ENCODE assay signal across 10 cellular contexts in genomic region chr16:47732806-47733150, GRCh38.
A peak's percentile ranks its signal among the peaks of the same experiment; 100 is the strongest.
DNase-seq lines count a peak whose midpoint lies in the region; ATAC-seq and FAIRE-seq lines count a peak whose summit lies in the region.
"Had no signal": no experiment of that assay in that cellular context is flagged by ENCODE, and none has a peak within 500 bp of the region (broad histone marks: within the 10 kb centered on the region; RNA-seq: fewer than 3 reads in every experiment).

No MANE protein-coding gene starts in this region.

- CTCF ChIA-PET in activated CD4-positive, alpha-beta T cell treated with anti-CD3 and anti-CD28 coated beads, Interleukin-2, amount 10 ng/mL, durations not matched to agents 7 days and 5 days (lab: Charles Lee): interaction anchor here (1.8 kb wide), 1 partner anchor 13 kb away, joined by 4 read pairs; no protein-coding TSS in a partner anchor

- ATAC-seq in stimulated activated naive B cell treated with anti-CD40 and anti-IgM and Interleukin-4, amounts not matched to agents 10 μg/mL and 1 μg/mL and 100 μg/mL, for 72 hours (replicated peaks): no peak
- no peak for ATAC-seq in GM18870 (IDR thresholded peaks at IDR 0.05; ENCODE audit: unreplicated experiment)

- no peaks in the 10 kb centered on the region for H3K9me3 Mint-ChIP-seq in activated CD4-positive, alpha-beta T cell treated with anti-CD3 and anti-CD28 coated beads, Interleukin-2, amount 10 ng/mL, durations not matched to agents 7 days and 5 days
- H3K9me3 Mint-ChIP-seq in stimulated activated naive B cell treated with anti-CD40 and anti-IgM and Interleukin-4, amounts not matched to agents 10 μg/mL and 1 μg/mL and 100 μg/mL, for 72 hours: no peaks in the 10 kb centered on the region

- POLR2A ChIA-PET in activated CD4-positive, alpha-beta T cell treated with anti-CD3 and anti-CD28 coated beads, Interleukin-2, amount 10 ng/mL, durations not matched to agents 7 days and 5 days (lab: Charles Lee): no interaction called here

- DNase-seq in activated CD4-positive, alpha-beta T cell treated with anti-CD3 and anti-CD28 coated beads for 48 hours: peak; percentile 55
- DNase-seq in activated CD4-positive, alpha-beta T cell treated with anti-CD3 and anti-CD28 coated beads, Interleukin-2, amount 10 ng/mL, durations not matched to agents 7 days and 5 days: no peak
- DNase-seq in RCC 7860 (ENCODE audit: low spot score): peak; percentile 58
- peak; percentile 21 for DNase-seq in dermis blood vessel endothelial cell
- DNase-seq in skeletal muscle cell (ENCODE audit: low read depth): peak; percentile 89
- no peak for DNase-seq in NCI-H146 (lab: John Stamatoyannopoulos, UW)
- no peak for DNase-seq in stimulated activated naive B cell treated with anti-CD40 and anti-IgM and Interleukin-4, amounts not matched to agents 10 μg/mL and 1 μg/mL and 100 μg/mL, for 72 hours

- H3K27me3 Mint-ChIP-seq in activated CD4-positive, alpha-beta T cell treated with anti-CD3 and anti-CD28 coated beads, Interleukin-2, amount 10 ng/mL, durations not matched to agents 7 days and 5 days: peaks cover 2% of the 10 kb centered on the region
- peaks cover 8 to 28% of the 10 kb centered on the region in 2 donors for H3K27me3 Mint-ChIP-seq in stimulated activated naive B cell treated with anti-CD40 and anti-IgM and Interleukin-4, amounts not matched to agents 10 μg/mL and 1 μg/mL and 100 μg/mL, for 72 hours

- no peaks in the 10 kb centered on the region for H3K36me3 Mint-ChIP-seq in activated CD4-positive, alpha-beta T cell treated with anti-CD3 and anti-CD28 coated beads, Interleukin-2, amount 10 ng/mL, durations not matched to agents 7 days and 5 days (ENCODE audit: low read depth)
- peaks cover 0 to 2% of the 10 kb centered on the region in 2 donors for H3K36me3 Mint-ChIP-seq in stimulated activated naive B cell treated with anti-CD40 and anti-IgM and Interleukin-4, amounts not matched to agents 10 μg/mL and 1 μg/mL and 100 μg/mL, for 72 hours

- H3K4me3 ChIP-seq in skeletal muscle cell (ENCODE audit: low read depth, low read length): no peak overlapping the region

- no peak for FAIRE-seq in RCC 7860 (lab: Jason Lieb, UNC)
- FAIRE-seq: GM18507 had no signal

- no peak overlapping the region for H3K4me3 Mint-ChIP-seq in activated CD4-positive, alpha-beta T cell treated with anti-CD3 and anti-CD28 coated beads, Interleukin-2, amount 10 ng/mL, durations not matched to agents 7 days and 5 days
- H3K4me3 Mint-ChIP-seq in stimulated activated naive B cell treated with anti-CD40 and anti-IgM and Interleukin-4, amounts not matched to agents 10 μg/mL and 1 μg/mL and 100 μg/mL, for 72 hours: no peak overlapping the region
- H3K4me3 Mint-ChIP-seq: B cell had no signal

- H3K4me1 Mint-ChIP-seq in activated CD4-positive, alpha-beta T cell treated with anti-CD3 and anti-CD28 coated beads, Interleukin-2, amount 10 ng/mL, durations not matched to agents 7 days and 5 days: peaks cover 9% of the 10 kb centered on the region
- H3K4me1 Mint-ChIP-seq in stimulated activated naive B cell treated with anti-CD40 and anti-IgM and Interleukin-4, amounts not matched to agents 10 μg/mL and 1 μg/mL and 100 μg/mL, for 72 hours: peaks cover 8 to 10% of the 10 kb centered on the region in 2 donors

- H3K27ac Mint-ChIP-seq in activated CD4-positive, alpha-beta T cell treated with anti-CD3 and anti-CD28 coated beads, Interleukin-2, amount 10 ng/mL, durations not matched to agents 7 days and 5 days: no peak overlapping the region
- H3K27ac Mint-ChIP-seq in stimulated activated naive B cell treated with anti-CD40 and anti-IgM and Interleukin-4, amounts not matched to agents 10 μg/mL and 1 μg/mL and 100 μg/mL, for 72 hours: no peak overlapping the region
- H3K27ac Mint-ChIP-seq: B cell had no signal

Comparison
In these comparisons a context has a peak if more than half of its experiments do, and no peak if none do; other contexts are left out.
1. DNase-seq: peak in activated CD4-positive, alpha-beta T cell treated with anti-CD3 and anti-CD28 coated beads for 48 hours (single experiment), RCC 7860 (single experiment), dermis blood vessel endothelial cell (single experiment) and skeletal muscle cell (single experiment); none in activated CD4-positive, alpha-beta T cell treated with anti-CD3 and anti-CD28 coated beads, Interleukin-2, amount 10 ng/mL, durations not matched to agents 7 days and 5 days (single experiment), NCI-H146 (single experiment) and stimulated activated naive B cell treated with anti-CD40 and anti-IgM and Interleukin-4, amounts not matched to agents 10 μg/mL and 1 μg/mL and 100 μg/mL, for 72 hours (single experiment).